ENCODE assay signal across 8 cellular contexts in the genomic region with DNA sequence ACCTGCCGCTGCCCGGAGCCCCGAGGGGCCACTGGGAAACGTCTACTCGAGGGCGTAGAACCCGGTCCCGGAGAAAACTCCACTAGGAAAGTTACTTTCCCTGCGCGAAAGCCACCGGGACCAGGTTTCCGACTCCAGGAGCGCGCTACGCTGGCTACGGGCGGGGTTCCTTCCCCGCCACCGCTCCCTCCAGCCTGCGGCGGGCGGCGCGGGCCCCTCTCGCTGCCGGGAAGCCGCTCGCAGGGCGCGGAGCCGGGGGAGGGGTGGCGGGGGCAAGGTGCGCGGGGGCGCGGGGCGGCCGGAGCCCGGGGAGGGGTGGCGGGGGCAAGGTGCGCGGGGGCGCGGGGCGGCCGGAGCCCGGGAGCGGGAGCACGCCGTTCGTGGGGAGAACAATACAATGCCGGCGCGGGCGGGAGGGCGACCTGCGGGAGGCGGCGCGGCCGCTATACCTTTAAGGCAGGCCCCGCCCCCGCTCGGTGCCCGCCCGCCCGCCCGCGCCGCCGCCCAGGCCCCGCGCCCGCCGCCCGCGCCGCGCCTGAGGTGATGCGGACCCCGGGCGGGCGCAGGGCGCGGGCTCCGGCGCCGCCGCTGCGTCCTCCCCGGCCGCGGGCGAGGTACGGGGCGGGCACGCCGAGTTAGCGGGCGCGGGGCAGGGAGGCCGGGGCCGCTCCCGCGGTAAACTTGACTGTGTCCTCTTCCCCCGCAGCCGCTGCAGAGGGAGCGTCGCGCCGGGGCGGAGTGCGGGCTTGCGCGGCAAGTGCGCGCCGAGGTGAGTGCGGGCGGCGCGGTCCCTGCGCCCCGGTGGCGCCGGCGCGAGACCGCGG.
DNase-seq lines count a peak whose midpoint lies in the region; ATAC-seq and TF ChIP-seq lines count a peak whose summit lies in the region.

No MANE protein-coding gene starts in this region.

- H2AFZ ChIP-seq in MM.1S (ENCODE audit: low read length): peak overlapping the region; percentile 76

- H3K9me2 ChIP-seq in MM.1S (replicated peaks; ENCODE audit: insufficient read depth, low read length): no peaks in the 10 kb centered on the region

- H3K9ac ChIP-seq in MM.1S (ENCODE audit: low read length) (peak overlapping the region; percentile 85), mucosa of stomach (ENCODE audit: low read length) (peak overlapping the region; percentile 92)

- H3K27me3 ChIP-seq in MM.1S (replicated peaks; ENCODE audit: insufficient read depth, low read length) (no peaks in the 10 kb centered on the region), mucosa of stomach (ENCODE audit: control insufficient read depth, insufficient read depth, low read length) (no peaks in the 10 kb centered on the region), transverse colon (no peaks in the 10 kb centered on the region)

- H3F3A ChIP-seq in MM.1S (ENCODE audit: insufficient read depth, low read length): peaks cover 5% of the 10 kb centered on the region; the same call in 1 of the 2 replicates

- DNase-seq in COLO668 (lab: John Stamatoyannopoulos, UW; ENCODE audit: unreplicated experiment): peak; percentile 75
- peak; percentile 59 for DNase-seq in MM.1S
- DNase-seq in activated CD4-positive, alpha-beta T cell treated with anti-CD3 and anti-CD28 coated beads, Interleukin-2, amount 50 U/mL, for 4 hours: peak; percentile 11 to 13
- peak; percentile 68 for DNase-seq in epithelial cell of esophagus (ENCODE audit: low read depth)
- peak; percentile 76 for DNase-seq in transverse colon
- DNase-seq in inferior parietal cortex (ENCODE audit: extremely low spot score): no peak

- H3K36me3 ChIP-seq in MM.1S (replicated peaks; ENCODE audit: insufficient read depth, low read length) (no peaks in the 10 kb centered on the region), mucosa of stomach (ENCODE audit: control insufficient read depth, insufficient read depth, low read length) (no peaks in the 10 kb centered on the region), transverse colon (no peaks in the 10 kb centered on the region)

- peak; percentile 62 for ATAC-seq in GM21390 (IDR thresholded peaks at IDR 0.05; ENCODE audit: unreplicated experiment)

- H3K4me3 ChIP-seq in MM.1S (ENCODE audit: low read length): peak overlapping the region; percentile 90
- H3K4me3 ChIP-seq in epithelial cell of esophagus (ENCODE audit: low read length): peak overlapping the region; percentile 86
- peak overlapping the region; percentile 3 for H3K4me3 ChIP-seq in mucosa of stomach (ENCODE audit: low read length)
- peak overlapping the region; percentile 74 to 84 (median 77) for H3K4me3 ChIP-seq in transverse colon

- H3K4me2 ChIP-seq in MM.1S (ENCODE audit: low read depth, low read length): peak overlapping the region; percentile 79

- H3K79me2 ChIP-seq in MM.1S (ENCODE audit: low read length): no peaks in the 10 kb centered on the region

- TF ChIP-seq CTCF in MM.1S (IDR thresholded peaks at IDR 0.05; ENCODE audit: low read length) (no peak), epithelial cell of esophagus (IDR thresholded peaks at IDR 0.05; ENCODE audit: insufficient read depth, low read depth, low read length, missing control alignments) (no peak), transverse colon (IDR thresholded peaks at IDR 0.05) (no peak)

- H3K27ac ChIP-seq in MM.1S (ENCODE audit: low read length) (peak overlapping the region; percentile 22; the same call in 1 of the 2 replicates), transverse colon (peak overlapping the region; percentile 94 to 99 (median 96))

- H3K9me3 ChIP-seq in MM.1S (replicated peaks; ENCODE audit: insufficient read depth, low read length): no peaks in the 10 kb centered on the region
- H3K9me3 ChIP-seq in mucosa of stomach (ENCODE audit: control insufficient read depth, low read length): no peaks in the 10 kb centered on the region
- H3K9me3 ChIP-seq in transverse colon: no peaks in the 10 kb centered on the region

- intact Hi-C loops in transverse colon (cut with DNase I; ENCODE audit: low total_unique reads): no loop called here

- in situ Hi-C loops in transverse colon (cut with MboI; ENCODE audit: low pct_ligation_motif_present in 1 of 4, low pct_unique_long_range_greater_than_20kb in 1 of 4, low sequenced_read_pairs in 3 of 4): no loop called here

- 2% methylated on average over 34 of the region's 130 CpGs; no CpG with 5 or more reads in 1 of the 2 donors for WGBS in transverse colon (ENCODE audit: low coverage in 1 of 2), 2 donors

- no peak for TF ChIP-seq EP300 in transverse colon (IDR thresholded peaks at IDR 0.05; ENCODE audit: low read depth)

- H4K20me1 ChIP-seq in MM.1S (ENCODE audit: insufficient read depth, low read length): no peaks in the 10 kb centered on the region

- TF ChIP-seq POLR2A in transverse colon (IDR thresholded peaks at IDR 0.05): peak; percentile 35

- H3K4me1 ChIP-seq in MM.1S (ENCODE audit: low read length): no peaks in the 10 kb centered on the region; the same call in 1 of the 2 replicates
- peaks cover 15% of the 10 kb centered on the region for H3K4me1 ChIP-seq in mucosa of stomach (ENCODE audit: control insufficient read depth, insufficient read depth, low read length)
- H3K4me1 ChIP-seq in transverse colon: peaks cover 0 to 47% (median 14%) of the 10 kb centered on the region in 4 donors

Comparison
In these comparisons a context has a peak if more than half of its experiments do, and no peak if none do; other contexts are left out.
1. H3K4me3 ChIP-seq: peak in every context shown above with its lines; median percentile 90 in MM.1S; 86 in epithelial cell of esophagus; 77 in transverse colon; 3 in mucosa of stomach.